ENCODE assay signal across 8 cellular contexts in genomic region chr21:34417448-34418077, GRCh38. TPM values are rescaled to one million over a fixed set of nuclear protein-coding genes. Genes with fewer than 3 reads are reported as not detected.
"Had no signal": no experiment of that assay in that cellular context is flagged by ENCODE, and none has a peak within 500 bp of the region (broad histone marks: within the 10 kb centered on the region; RNA-seq: fewer than 3 reads in every experiment).

No MANE protein-coding gene starts in this region.

RNA-seq across cellular contexts. Expression of gene SMIM34, which starts 6.2 kb away (rescaled TPM):
- total RNA-seq: activated CD4-positive, alpha-beta T cell treated with anti-CD3 and anti-CD28 coated beads, Interleukin-2, amount 10 ng/mL, durations not matched to agents 7 days and 5 days; activated naive CD8-positive, alpha-beta T cell treated with anti-CD3 and anti-CD28 coated beads for 36 hours; activated T-helper 1 cell treated with anti-CD3 and anti-CD28 coated beads, Interleukin-12 subunit alpha, Interleukin-12 subunit beta, Interleukin-2, Interleukin-4 antibody, amounts not matched to agents 30 ng/mL and 10 ng/mL and 1 ng/mL, durations not matched to agents 14 hours and 24 hours and 36 hours; ascending aorta; body of pancreas; breast epithelium; Right ventricle myocardium superior; T-helper 2 cell treated with Interferon-gamma antibody and Interleukin-4, amounts not matched to agents 100 ng/mL and 5 ng/mL, for 36 hours had no signal

RNA-seq across cellular contexts. Expression of gene SMIM11, which starts 42.3 kb away (rescaled TPM):
- total RNA-seq: ascending aorta had no signal

RNA-seq across cellular contexts. Expression of gene KCNE2, which starts 53.8 kb away (rescaled TPM):
- total RNA-seq: activated CD4-positive, alpha-beta T cell treated with anti-CD3 and anti-CD28 coated beads, Interleukin-2, amount 10 ng/mL, durations not matched to agents 7 days and 5 days; activated naive CD8-positive, alpha-beta T cell treated with anti-CD3 and anti-CD28 coated beads for 36 hours; activated T-helper 1 cell treated with anti-CD3 and anti-CD28 coated beads, Interleukin-12 subunit alpha, Interleukin-12 subunit beta, Interleukin-2, Interleukin-4 antibody, amounts not matched to agents 30 ng/mL and 10 ng/mL and 1 ng/mL, durations not matched to agents 14 hours and 24 hours and 36 hours; ascending aorta; body of pancreas; Right ventricle myocardium superior; T-helper 2 cell treated with Interferon-gamma antibody and Interleukin-4, amounts not matched to agents 100 ng/mL and 5 ng/mL, for 36 hours had no signal
